Comparison of ENCODE assay signal across 1 cellular context in the genomic region with DNA sequence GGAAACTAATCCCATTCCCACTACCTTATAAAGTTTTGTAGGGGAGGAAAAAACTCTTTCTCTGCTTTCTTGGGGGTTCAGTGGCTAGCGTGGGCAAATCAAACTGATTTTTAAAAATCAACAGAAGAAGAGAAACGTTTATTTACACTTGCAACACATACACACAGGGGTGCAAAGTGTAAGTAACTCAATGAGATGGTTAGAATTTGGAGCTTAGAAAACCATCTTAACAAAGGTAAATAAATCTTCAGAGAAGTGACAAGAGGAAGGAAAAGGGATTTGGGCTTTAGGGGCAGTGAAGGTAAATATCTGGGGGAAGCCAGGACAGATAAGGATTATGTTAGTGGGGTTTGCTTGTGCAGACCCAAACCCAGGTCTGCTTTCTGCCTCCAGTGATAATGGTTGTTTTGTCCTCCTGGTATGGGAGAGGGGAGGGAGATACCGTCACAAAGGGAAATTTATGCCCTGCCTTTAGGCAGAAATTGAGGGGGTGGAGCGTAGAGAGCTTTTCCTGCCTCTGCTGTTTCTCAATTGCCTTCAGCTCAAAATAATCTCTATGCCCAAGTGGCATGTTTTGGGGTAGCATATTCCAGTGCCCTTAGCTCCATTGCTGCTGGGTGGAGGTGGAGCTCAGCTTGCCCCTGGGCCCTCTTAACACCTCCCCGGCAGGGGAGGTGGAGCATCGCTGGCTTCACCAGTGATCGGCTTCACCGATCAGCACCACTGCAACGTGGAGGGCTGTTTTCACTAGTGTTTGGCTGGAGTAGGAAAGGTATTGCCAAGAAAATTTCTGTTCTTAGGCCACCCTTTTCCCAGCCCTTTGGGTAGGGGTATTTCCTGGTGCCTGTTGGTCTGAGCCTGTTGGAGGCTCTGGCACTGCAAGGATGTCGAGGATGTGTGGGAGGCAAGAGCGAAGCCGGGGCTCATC.
A peak's percentile ranks its signal among the peaks of the same experiment; 100 is the strongest.
TF ChIP-seq lines count a peak whose summit lies in the region.

No MANE protein-coding gene starts in this region.

TF ChIP-seq in HepG2, 621 proteins besides CTCF, POLR2A, EP300 and RAD21 (continued from another document and continues in another):
- TF ChIP-seq, protein P1, sequence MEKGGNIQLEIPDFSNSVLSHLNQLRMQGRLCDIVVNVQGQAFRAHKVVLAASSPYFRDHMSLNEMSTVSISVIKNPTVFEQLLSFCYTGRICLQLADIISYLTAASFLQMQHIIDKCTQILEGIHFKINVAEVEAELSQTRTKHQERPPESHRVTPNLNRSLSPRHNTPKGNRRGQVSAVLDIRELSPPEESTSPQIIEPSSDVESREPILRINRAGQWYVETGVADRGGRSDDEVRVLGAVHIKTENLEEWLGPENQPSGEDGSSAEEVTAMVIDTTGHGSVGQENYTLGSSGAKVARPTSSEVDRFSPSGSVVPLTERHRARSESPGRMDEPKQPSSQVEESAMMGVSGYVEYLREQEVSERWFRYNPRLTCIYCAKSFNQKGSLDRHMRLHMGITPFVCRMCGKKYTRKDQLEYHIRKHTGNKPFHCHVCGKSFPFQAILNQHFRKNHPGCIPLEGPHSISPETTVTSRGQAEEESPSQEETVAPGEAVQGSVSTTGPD (CRISPR knock-in tag; IDR thresholded peaks at IDR 0.05) = peak; percentile 80; the same call in 1 of the 2 replicates
- TF ChIP-seq, protein P2, sequence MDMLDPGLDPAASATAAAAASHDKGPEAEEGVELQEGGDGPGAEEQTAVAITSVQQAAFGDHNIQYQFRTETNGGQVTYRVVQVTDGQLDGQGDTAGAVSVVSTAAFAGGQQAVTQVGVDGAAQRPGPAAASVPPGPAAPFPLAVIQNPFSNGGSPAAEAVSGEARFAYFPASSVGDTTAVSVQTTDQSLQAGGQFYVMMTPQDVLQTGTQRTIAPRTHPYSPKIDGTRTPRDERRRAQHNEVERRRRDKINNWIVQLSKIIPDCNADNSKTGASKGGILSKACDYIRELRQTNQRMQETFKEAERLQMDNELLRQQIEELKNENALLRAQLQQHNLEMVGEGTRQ (IDR thresholded peaks at IDR 0.05; ENCODE audit: low read depth, low read length) = no peak
- TF ChIP-seq, protein P2 (CRISPR knock-in tag; IDR thresholded peaks at IDR 0.05; ENCODE audit: borderline replicate concordance) = no peak
- TF ChIP-seq ZNF367 (CRISPR knock-in tag; IDR thresholded peaks at IDR 0.05; ENCODE audit: borderline replicate concordance) = no peak
- TF ChIP-seq HDAC2 (CRISPR knock-in tag; IDR thresholded peaks at IDR 0.05) = peak; percentile 56
- TF ChIP-seq ZNF460 (CRISPR knock-in tag; IDR thresholded peaks at IDR 0.05; ENCODE audit: borderline replicate concordance) = no peak; the same call in 1 of the 2 replicates
- no peak for TF ChIP-seq HOXA5 (CRISPR knock-in tag; IDR thresholded peaks at IDR 0.05)
- TF ChIP-seq, protein P3, sequence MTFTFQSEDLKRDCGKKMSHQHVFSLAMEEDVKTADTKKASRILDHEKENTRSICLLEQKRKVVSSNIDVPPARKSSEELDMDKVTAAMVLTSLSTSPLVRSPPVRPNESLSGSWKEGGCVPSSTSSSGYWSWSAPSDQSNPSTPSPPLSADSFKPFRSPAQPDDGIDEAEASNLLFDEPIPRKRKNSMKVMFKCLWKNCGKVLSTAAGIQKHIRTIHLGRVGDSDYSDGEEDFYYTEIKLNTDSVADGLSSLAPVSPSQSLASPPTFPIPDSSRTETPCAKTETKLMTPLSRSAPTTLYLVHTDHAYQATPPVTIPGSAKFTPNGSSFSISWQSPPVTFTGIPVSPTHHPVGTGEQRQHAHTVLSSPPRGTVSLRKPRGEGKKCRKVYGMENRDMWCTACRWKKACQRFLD (CRISPR knock-in tag; IDR thresholded peaks at IDR 0.05; ENCODE audit: borderline replicate concordance) = no peak
- TF ChIP-seq FOSL1 (CRISPR knock-in tag; IDR thresholded peaks at IDR 0.05; ENCODE audit: borderline replicate concordance) = no peak
- TF ChIP-seq, protein P4, sequence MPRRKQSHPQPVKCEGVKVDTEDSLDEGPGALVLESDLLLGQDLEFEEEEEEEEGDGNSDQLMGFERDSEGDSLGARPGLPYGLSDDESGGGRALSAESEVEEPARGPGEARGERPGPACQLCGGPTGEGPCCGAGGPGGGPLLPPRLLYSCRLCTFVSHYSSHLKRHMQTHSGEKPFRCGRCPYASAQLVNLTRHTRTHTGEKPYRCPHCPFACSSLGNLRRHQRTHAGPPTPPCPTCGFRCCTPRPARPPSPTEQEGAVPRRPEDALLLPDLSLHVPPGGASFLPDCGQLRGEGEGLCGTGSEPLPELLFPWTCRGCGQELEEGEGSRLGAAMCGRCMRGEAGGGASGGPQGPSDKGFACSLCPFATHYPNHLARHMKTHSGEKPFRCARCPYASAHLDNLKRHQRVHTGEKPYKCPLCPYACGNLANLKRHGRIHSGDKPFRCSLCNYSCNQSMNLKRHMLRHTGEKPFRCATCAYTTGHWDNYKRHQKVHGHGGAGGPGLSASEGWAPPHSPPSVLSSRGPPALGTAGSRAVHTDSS (CRISPR knock-in tag; conservative IDR thresholded peaks at IDR 0.05) = no peak
- peak; percentile 55 for TF ChIP-seq BCL6 (CRISPR knock-in tag; IDR thresholded peaks at IDR 0.05)
- TF ChIP-seq MZF1 (CRISPR knock-in tag; IDR thresholded peaks at IDR 0.05; ENCODE audit: borderline replicate concordance) = no peak
- TF ChIP-seq, protein P5, sequence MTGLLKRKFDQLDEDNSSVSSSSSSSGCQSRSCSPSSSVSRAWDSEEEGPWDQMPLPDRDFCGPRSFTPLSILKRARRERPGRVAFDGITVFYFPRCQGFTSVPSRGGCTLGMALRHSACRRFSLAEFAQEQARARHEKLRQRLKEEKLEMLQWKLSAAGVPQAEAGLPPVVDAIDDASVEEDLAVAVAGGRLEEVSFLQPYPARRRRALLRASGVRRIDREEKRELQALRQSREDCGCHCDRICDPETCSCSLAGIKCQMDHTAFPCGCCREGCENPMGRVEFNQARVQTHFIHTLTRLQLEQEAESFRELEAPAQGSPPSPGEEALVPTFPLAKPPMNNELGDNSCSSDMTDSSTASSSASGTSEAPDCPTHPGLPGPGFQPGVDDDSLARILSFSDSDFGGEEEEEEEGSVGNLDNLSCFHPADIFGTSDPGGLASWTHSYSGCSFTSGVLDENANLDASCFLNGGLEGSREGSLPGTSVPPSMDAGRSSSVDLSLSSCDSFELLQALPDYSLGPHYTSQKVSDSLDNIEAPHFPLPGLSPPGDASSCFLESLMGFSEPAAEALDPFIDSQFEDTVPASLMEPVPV (CRISPR knock-in tag; IDR thresholded peaks at IDR 0.05) = no peak
- peak; percentile 85 for TF ChIP-seq GATAD2A (CRISPR knock-in tag; IDR thresholded peaks at IDR 0.05)
- TF ChIP-seq RARG (CRISPR knock-in tag; IDR thresholded peaks at IDR 0.05; ENCODE audit: low read depth) = no peak
- TF ChIP-seq, protein P6, sequence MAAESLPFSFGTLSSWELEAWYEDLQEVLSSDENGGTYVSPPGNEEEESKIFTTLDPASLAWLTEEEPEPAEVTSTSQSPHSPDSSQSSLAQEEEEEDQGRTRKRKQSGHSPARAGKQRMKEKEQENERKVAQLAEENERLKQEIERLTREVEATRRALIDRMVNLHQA (CRISPR knock-in tag; IDR thresholded peaks at IDR 0.05) = no peak
- TF ChIP-seq, protein P7, sequence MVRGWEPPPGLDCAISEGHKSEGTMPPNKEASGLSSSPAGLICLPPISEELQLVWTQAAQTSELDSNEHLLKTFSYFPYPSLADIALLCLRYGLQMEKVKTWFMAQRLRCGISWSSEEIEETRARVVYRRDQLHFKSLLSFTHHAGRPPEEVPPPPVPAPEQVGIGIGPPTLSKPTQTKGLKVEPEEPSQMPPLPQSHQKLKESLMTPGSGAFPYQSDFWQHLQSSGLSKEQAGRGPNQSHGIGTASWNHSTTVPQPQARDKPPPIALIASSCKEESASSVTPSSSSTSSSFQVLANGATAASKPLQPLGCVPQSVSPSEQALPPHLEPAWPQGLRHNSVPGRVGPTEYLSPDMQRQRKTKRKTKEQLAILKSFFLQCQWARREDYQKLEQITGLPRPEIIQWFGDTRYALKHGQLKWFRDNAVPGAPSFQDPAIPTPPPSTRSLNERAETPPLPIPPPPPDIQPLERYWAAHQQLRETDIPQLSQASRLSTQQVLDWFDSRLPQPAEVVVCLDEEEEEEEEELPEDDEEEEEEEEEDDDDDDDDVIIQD (CRISPR knock-in tag; IDR thresholded peaks at IDR 0.05; ENCODE audit: low read depth) = no peak
- TF ChIP-seq, protein P8, sequence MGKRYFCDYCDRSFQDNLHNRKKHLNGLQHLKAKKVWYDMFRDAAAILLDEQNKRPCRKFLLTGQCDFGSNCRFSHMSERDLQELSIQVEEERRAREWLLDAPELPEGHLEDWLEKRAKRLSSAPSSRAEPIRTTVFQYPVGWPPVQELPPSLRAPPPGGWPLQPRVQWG (CRISPR knock-in tag; IDR thresholded peaks at IDR 0.05; ENCODE audit: borderline replicate concordance, low read depth) = no peak
- no peak for TF ChIP-seq ZFP36L1 (CRISPR knock-in tag; IDR thresholded peaks at IDR 0.05)
- TF ChIP-seq, protein P9, sequence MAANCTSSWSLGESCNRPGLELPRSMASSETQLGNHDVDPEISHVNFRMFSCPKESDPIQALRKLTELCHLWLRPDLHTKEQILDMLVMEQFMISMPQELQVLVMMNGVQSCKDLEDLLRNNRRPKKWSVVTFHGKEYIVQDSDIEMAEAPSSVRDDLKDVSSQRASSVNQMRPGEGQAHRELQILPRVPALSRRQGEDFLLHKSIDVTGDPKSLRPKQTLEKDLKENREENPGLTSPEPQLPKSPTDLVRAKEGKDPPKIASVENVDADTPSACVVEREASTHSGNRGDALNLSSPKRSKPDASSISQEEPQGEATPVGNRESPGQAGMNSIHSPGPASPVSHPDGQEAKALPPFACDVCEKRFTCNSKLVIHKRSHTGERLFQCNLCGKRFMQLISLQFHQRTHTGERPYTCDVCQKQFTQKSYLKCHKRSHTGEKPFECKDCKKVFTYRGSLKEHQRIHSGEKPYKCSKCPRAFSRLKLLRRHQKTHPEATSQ (CRISPR knock-in tag; IDR thresholded peaks at IDR 0.05; ENCODE audit: borderline replicate concordance) = no peak; the same call in 1 of the 2 replicates
- no peak for TF ChIP-seq ZNF883 (CRISPR knock-in tag; IDR thresholded peaks at IDR 0.05; ENCODE audit: not compliant biosample characterization)
- TF ChIP-seq HES4 (CRISPR knock-in tag; IDR thresholded peaks at IDR 0.05; ENCODE audit: borderline replicate concordance) = no peak
- no peak for TF ChIP-seq PRMT3 (CRISPR knock-in tag; IDR thresholded peaks at IDR 0.05; ENCODE audit: borderline replicate concordance, low read depth)
- peak; percentile 84 for TF ChIP-seq TCF7 (IDR thresholded peaks at IDR 0.05; ENCODE audit: low read depth)
- peak; percentile 77; the same call in 1 of the 2 replicates for TF ChIP-seq ZNF605 (CRISPR knock-in tag; IDR thresholded peaks at IDR 0.05)
- TF ChIP-seq ZBTB20 (CRISPR knock-in tag; IDR thresholded peaks at IDR 0.05; ENCODE audit: borderline replicate concordance, low read depth) = peak; percentile 90; the same call in 1 of the 2 replicates
- 0 out of 2 replicates have a peak, but pooled peaks have one; percentile 36 for TF ChIP-seq ZNF160 (CRISPR knock-in tag; IDR thresholded peaks at IDR 0.05)
- TF ChIP-seq ZNF329 (CRISPR knock-in tag; IDR thresholded peaks at IDR 0.05; ENCODE audit: low read depth) = no peak
- TF ChIP-seq, protein P10, sequence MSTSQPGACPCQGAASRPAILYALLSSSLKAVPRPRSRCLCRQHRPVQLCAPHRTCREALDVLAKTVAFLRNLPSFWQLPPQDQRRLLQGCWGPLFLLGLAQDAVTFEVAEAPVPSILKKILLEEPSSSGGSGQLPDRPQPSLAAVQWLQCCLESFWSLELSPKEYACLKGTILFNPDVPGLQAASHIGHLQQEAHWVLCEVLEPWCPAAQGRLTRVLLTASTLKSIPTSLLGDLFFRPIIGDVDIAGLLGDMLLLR (CRISPR knock-in tag; IDR thresholded peaks at IDR 0.05) = no peak
- no peak for TF ChIP-seq KLF12 (CRISPR knock-in tag; IDR thresholded peaks at IDR 0.05; ENCODE audit: borderline replicate concordance)
- TF ChIP-seq TRIM24 (CRISPR knock-in tag; IDR thresholded peaks at IDR 0.05) = no peak
- 0 out of 2 replicates have a peak, but pooled peaks have one; percentile 18 for TF ChIP-seq ZBTB7A (CRISPR knock-in tag; IDR thresholded peaks at IDR 0.05)
- TF ChIP-seq EHMT2 (IDR thresholded peaks at IDR 0.05; ENCODE audit: borderline replicate concordance, low read depth, low read length) = no peak; the same call in 1 of the 2 replicates
- TF ChIP-seq MEF2D (CRISPR knock-in tag; IDR thresholded peaks at IDR 0.05) = peak; percentile 62; the same call in 1 of the 2 replicates
- TF ChIP-seq, protein P11, sequence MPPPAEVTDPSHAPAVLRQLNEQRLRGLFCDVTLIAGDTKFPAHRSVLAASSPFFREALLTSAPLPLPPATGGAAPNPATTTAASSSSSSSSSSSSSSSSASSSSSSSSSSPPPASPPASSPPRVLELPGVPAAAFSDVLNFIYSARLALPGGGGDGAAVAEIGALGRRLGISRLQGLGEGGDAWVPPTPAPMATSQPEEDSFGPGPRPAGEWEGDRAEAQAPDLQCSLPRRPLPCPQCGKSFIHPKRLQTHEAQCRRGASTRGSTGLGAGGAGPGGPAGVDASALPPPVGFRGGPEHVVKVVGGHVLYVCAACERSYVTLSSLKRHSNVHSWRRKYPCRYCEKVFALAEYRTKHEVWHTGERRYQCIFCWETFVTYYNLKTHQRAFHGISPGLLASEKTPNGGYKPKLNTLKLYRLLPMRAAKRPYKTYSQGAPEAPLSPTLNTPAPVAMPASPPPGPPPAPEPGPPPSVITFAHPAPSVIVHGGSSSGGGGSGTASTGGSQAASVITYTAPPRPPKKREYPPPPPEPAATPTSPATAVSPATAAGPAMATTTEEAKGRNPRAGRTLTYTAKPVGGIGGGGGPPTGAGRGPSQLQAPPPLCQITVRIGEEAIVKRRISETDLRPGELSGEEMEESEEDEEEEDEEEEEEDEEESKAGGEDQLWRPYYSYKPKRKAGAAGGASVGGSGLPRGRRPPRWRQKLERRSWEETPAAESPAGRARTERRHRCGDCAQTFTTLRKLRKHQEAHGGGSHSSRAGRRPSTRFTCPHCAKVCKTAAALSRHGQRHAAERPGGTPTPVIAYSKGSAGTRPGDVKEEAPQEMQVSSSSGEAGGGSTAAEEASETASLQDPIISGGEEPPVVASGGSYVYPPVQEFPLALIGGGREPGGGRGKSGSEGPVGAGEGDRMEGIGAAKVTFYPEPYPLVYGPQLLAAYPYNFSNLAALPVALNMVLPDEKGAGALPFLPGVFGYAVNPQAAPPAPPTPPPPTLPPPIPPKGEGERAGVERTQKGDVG (CRISPR knock-in tag; IDR thresholded peaks at IDR 0.05; ENCODE audit: borderline replicate concordance) = no peak
- no peak for TF ChIP-seq ZNF563 (CRISPR knock-in tag; IDR thresholded peaks at IDR 0.05)
